8 cellular contexts compared by ENCODE assay signal in the genomic region with DNA sequence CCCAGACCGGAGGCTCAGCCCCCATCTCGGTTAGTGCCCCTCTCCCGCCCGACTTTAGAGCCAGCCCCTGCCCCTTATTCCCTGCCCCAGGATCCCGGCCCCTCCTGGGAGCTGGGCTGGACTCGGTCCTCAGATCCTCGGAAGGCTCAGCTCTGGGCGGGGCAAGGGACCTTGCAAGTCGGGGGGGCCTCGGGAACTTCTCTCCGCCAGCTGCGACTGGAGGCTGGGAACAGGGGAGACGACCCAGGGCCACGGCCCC. TPM values are rescaled to one million over a fixed set of nuclear protein-coding genes. Genes with fewer than 3 reads are reported as not detected.
DNase-seq lines count a peak whose midpoint lies in the region; ATAC-seq and TF ChIP-seq lines count a peak whose summit lies in the region.

No MANE protein-coding gene starts in this region.

- no peaks in the 10 kb centered on the region for H3K36me3 Mint-ChIP-seq in activated CD4-positive, alpha-beta T cell treated with anti-CD3 and anti-CD28 coated beads, Interleukin-2, amount 10 ng/mL, durations not matched to agents 7 days and 5 days (ENCODE audit: low read depth)

- H3K4me1 ChIP-seq in breast epithelium (peaks cover 11 to 22% of the 10 kb centered on the region in 2 donors), right lobe of liver (peaks cover 0 to 15% (median 0%) of the 10 kb centered on the region in 4 donors), thyroid gland (peaks cover 40 to 74% of the 10 kb centered on the region in 2 donors)

- CTCF ChIA-PET in activated CD4-positive, alpha-beta T cell treated with anti-CD3 and anti-CD28 coated beads, Interleukin-2, amount 10 ng/mL, durations not matched to agents 7 days and 5 days (lab: Charles Lee), result interaction anchor here (1.2 to 2.1 kb wide), 3 partner anchors 10 to 32 kb away, joined by 4 to 8 read pairs (median 5); no protein-coding TSS in a partner anchor

- H3K36me3 ChIP-seq in breast epithelium, result no peaks in the 10 kb centered on the region
- H3K36me3 ChIP-seq in right lobe of liver, result no peaks in the 10 kb centered on the region
- H3K36me3 ChIP-seq in thyroid gland, result no peaks in the 10 kb centered on the region

- intact Hi-C loops in breast epithelium (cut with DNase I; ENCODE audit: low total_unique reads) (loop anchor here (10.0 kb wide), 1 partner anchor 1584 kb away; no protein-coding TSS in a partner anchor), right lobe of liver (cut with DNase I) (no loop called here), thyroid gland (cut with DNase I) (no loop called here)

- POLR2A ChIA-PET in activated CD4-positive, alpha-beta T cell treated with anti-CD3 and anti-CD28 coated beads, Interleukin-2, amount 10 ng/mL, durations not matched to agents 7 days and 5 days (lab: Charles Lee), result no interaction called here

- peaks cover 28% of the 10 kb centered on the region for H3K27me3 Mint-ChIP-seq in activated CD4-positive, alpha-beta T cell treated with anti-CD3 and anti-CD28 coated beads, Interleukin-2, amount 10 ng/mL, durations not matched to agents 7 days and 5 days

- H3K4me3 Mint-ChIP-seq in activated CD4-positive, alpha-beta T cell treated with anti-CD3 and anti-CD28 coated beads, Interleukin-2, amount 10 ng/mL, durations not matched to agents 7 days and 5 days, result peak overlapping the region; percentile 67

- no peak for DNase-seq in activated CD4-positive, alpha-beta T cell treated with anti-CD3 and anti-CD28 coated beads, Interleukin-2, amount 10 ng/mL, durations not matched to agents 7 days and 5 days
- DNase-seq in activated CD4-positive, alpha-beta T cell treated with anti-CD3 and anti-CD28 coated beads for 1 hour, result no peak
- no peak for DNase-seq in breast epithelium (ENCODE audit: low spot score in 2 of 2)
- no peak for DNase-seq in right lobe of liver
- no peak for DNase-seq in thyroid gland
- no peak for DNase-seq in amniotic stem cell (lab: John Stamatoyannopoulos, UW)
- DNase-seq in NCI-H226, result no peak

- H3K27ac ChIP-seq in breast epithelium (peak overlapping the region; percentile 99 to 100), right lobe of liver (peak overlapping the region; percentile 58 to 74 (median 63)), thyroid gland (peak overlapping the region; percentile 93 to 99 (median 96))

- ATAC-seq in right lobe of liver, result no peak
- ATAC-seq in GM18858 (IDR thresholded peaks at IDR 0.05; ENCODE audit: unreplicated experiment), result no peak

- TF ChIP-seq CTCF in breast epithelium (IDR thresholded peaks at IDR 0.05) (peak in 1 of 3 donors; percentile 13), right lobe of liver (IDR thresholded peaks at IDR 0.05) (no peak), thyroid gland (IDR thresholded peaks at IDR 0.05) (no peak)

- H3K9me3 Mint-ChIP-seq in activated CD4-positive, alpha-beta T cell treated with anti-CD3 and anti-CD28 coated beads, Interleukin-2, amount 10 ng/mL, durations not matched to agents 7 days and 5 days, result no peaks in the 10 kb centered on the region

- no peaks in the 10 kb centered on the region for H3K9me3 ChIP-seq in breast epithelium
- H3K9me3 ChIP-seq in right lobe of liver, result no peaks in the 10 kb centered on the region
- no peaks in the 10 kb centered on the region for H3K9me3 ChIP-seq in thyroid gland

- no peaks in the 10 kb centered on the region for H3K27me3 ChIP-seq in breast epithelium
- no peaks in the 10 kb centered on the region for H3K27me3 ChIP-seq in right lobe of liver
- H3K27me3 ChIP-seq in thyroid gland, result no peaks in the 10 kb centered on the region

- WGBS in right lobe of liver (ENCODE audit: insufficient coverage, low coverage, low lambda C conversion rate, missing lambda C conversion rate), result 40% methylated on average over 5 of the region's 14 CpGs
- WGBS in thyroid gland, 2 donors, result 0 to 2% methylated on average over 8 to 11 of the region's 14 CpGs

- H3K4me1 Mint-ChIP-seq in activated CD4-positive, alpha-beta T cell treated with anti-CD3 and anti-CD28 coated beads, Interleukin-2, amount 10 ng/mL, durations not matched to agents 7 days and 5 days, result peaks cover 25% of the 10 kb centered on the region

- peak overlapping the region; percentile 87 for H3K27ac Mint-ChIP-seq in activated CD4-positive, alpha-beta T cell treated with anti-CD3 and anti-CD28 coated beads, Interleukin-2, amount 10 ng/mL, durations not matched to agents 7 days and 5 days

- peak overlapping the region; percentile 70 to 77 (median 75) for H3K4me3 ChIP-seq in breast epithelium
- H3K4me3 ChIP-seq in right lobe of liver, result peak overlapping the region; percentile 30 to 48 (median 43)
- peak overlapping the region; percentile 25 to 83 (median 67) for H3K4me3 ChIP-seq in thyroid gland (replicated peaks in 1 of 3)

- TF ChIP-seq POLR2A in breast epithelium (IDR thresholded peaks at IDR 0.05), result no peak
- no peak for TF ChIP-seq POLR2A in right lobe of liver (IDR thresholded peaks at IDR 0.05)
- no peak for TF ChIP-seq POLR2A in thyroid gland (IDR thresholded peaks at IDR 0.05)

RNA-seq across cellular contexts. Expression of a gene that starts 2.5 kb away (rescaled TPM):
- total RNA-seq in activated CD4-positive, alpha-beta T cell treated with anti-CD3 and anti-CD28 coated beads, Interleukin-2, amount 10 ng/mL, durations not matched to agents 7 days and 5 days, result not detected
- total RNA-seq in breast epithelium (1,000 to 10,000 TPM in 1 of 3 donors, 100 to 1,000 TPM in 2; 204 to 1,074 (median 288) TPM), right lobe of liver (10 to 100 TPM; 11.1 to 77.6 (median 28.6) TPM), thyroid gland (100 to 1,000 TPM in 3 of 4 donors, 10 to 100 TPM in 1; 66.6 to 208 (median 104) TPM)

RNA-seq across cellular contexts. Expression of a gene that starts 12.4 kb away (rescaled TPM):
- not detected for total RNA-seq in activated CD4-positive, alpha-beta T cell treated with anti-CD3 and anti-CD28 coated beads, Interleukin-2, amount 10 ng/mL, durations not matched to agents 7 days and 5 days
- 100 to 1,000 TPM in 1 of 3 donors, 10 to 100 TPM in 2; 52.1 to 255 (median 53.7) TPM for total RNA-seq in breast epithelium
- total RNA-seq in right lobe of liver, result 10 to 100 TPM in 2 of 6 experiments, 1 to 10 TPM in 4; 1.1 to 21.2 (median 2.2) TPM
- 10 to 100 TPM; 11.5 to 40.2 (median 23.1) TPM for total RNA-seq in thyroid gland

RNA-seq across cellular contexts. Expression of a gene that starts 13.4 kb away (rescaled TPM):
- total RNA-seq in activated CD4-positive, alpha-beta T cell treated with anti-CD3 and anti-CD28 coated beads, Interleukin-2, amount 10 ng/mL, durations not matched to agents 7 days and 5 days, result not detected
- 10 to 100 TPM; 23.0 to 60.3 (median 32.6) TPM for total RNA-seq in breast epithelium
- 10 to 100 TPM in 3 of 6 experiments, 1 to 10 TPM in 3; 6.2 to 11.8 (median 9.1) TPM for total RNA-seq in right lobe of liver
- 10 to 100 TPM; 23.0 to 45.1 (median 28.4) TPM for total RNA-seq in thyroid gland

RNA-seq across cellular contexts. Expression of a gene that starts 49.3 kb away (rescaled TPM):
- not detected for total RNA-seq in activated CD4-positive, alpha-beta T cell treated with anti-CD3 and anti-CD28 coated beads, Interleukin-2, amount 10 ng/mL, durations not matched to agents 7 days and 5 days
- total RNA-seq in breast epithelium (not detected), right lobe of liver (not detected), thyroid gland (not detected)

Comparison
In these comparisons a context has a peak if more than half of its experiments do, and no peak if none do; other contexts are left out.
1. RNA of a gene that starts 2.5 kb away (total RNA-seq): 204 to 1,074 TPM in breast epithelium, 66.6 to 208 TPM in thyroid gland and 11.1 to 77.6 TPM in right lobe of liver; not detected in activated CD4-positive, alpha-beta T cell treated with anti-CD3 and anti-CD28 coated beads, Interleukin-2, amount 10 ng/mL, durations not matched to agents 7 days and 5 days; every median in the first group is over 10 times any median in the second.
2. RNA of a gene that starts 13.4 kb away (total RNA-seq): 23.0 to 60.3 TPM in breast epithelium, 23.0 to 45.1 TPM in thyroid gland and 6.2 to 11.8 TPM in right lobe of liver; not detected in activated CD4-positive, alpha-beta T cell treated with anti-CD3 and anti-CD28 coated beads, Interleukin-2, amount 10 ng/mL, durations not matched to agents 7 days and 5 days; every median in the first group is over 4 times any median in the second.
3. Peak in every context shown above with its lines, with median percentiles within 50 percentile points of each other: H3K27ac ChIP-seq and H3K4me3 ChIP-seq.